34 cellular contexts compared by ENCODE assay signal in the genomic region with DNA sequence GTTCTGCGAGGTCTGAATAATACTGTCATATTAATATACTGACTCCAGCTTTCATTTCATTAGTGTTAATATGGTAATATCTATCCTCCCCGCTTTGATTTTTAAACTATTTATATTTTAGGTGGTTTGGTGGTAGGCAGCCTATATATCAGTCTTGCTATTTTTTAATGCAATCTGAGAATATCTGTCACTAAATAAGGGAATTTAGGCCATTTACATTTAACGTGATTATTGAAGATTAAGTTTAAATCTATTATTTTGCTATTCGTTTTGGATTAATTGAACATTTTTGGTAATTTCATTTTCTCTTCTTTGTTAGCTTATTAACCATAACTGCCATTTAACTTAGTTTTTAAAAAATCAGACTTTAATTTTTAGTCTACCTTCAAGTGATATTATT.
DNase-seq lines count a peak whose midpoint lies in the region; ATAC-seq, FAIRE-seq and TF ChIP-seq lines count a peak whose summit lies in the region.
"Had no signal": no experiment of that assay in that cellular context is flagged by ENCODE, and none has a peak within 500 bp of the region (broad histone marks: within the 10 kb centered on the region; RNA-seq: fewer than 3 reads in every experiment).

No MANE protein-coding gene starts in this region.

- no peak for TF ChIP-seq POLR2A in K562 (conservative IDR thresholded peaks at IDR 0.05)

- 16% methylated on average over 4 of the region's 4 CpGs for WGBS in K562 (ENCODE audit: insufficient coverage, low coverage, missing lambda C conversion rate)
- WGBS in small intestine, 3 donors = 94 to 97% (median 96%) methylated on average over 4 of the region's 4 CpGs

- H3K9me2 ChIP-seq in OCI-LY7 (ENCODE audit: insufficient read depth, low read length) = no peaks in the 10 kb centered on the region

- BruUV-seq in K562 (replicated peaks; lab: Mats Ljungman, UMichigan) = no TSS peak
- no TSS peak for BruUV-seq in OCI-LY7 (replicated peaks; lab: Mats Ljungman, UMichigan)

- TF ChIP-seq CTCF in K562 (IDR thresholded peaks at IDR 0.05 in 2 of 3, conservative IDR thresholded peaks at IDR 0.05 in 1 of 3; ENCODE audit: insufficient read depth in 2 of 3, low read depth in 1 of 3, low read length in 3 of 3) = no peak
- no peak for TF ChIP-seq CTCF in OCI-LY7 (conservative IDR thresholded peaks at IDR 0.05; ENCODE audit: low read length)

- in situ Hi-C loops in K562 (cut with MboI) = no loop called here

- H3K4me2 ChIP-seq in K562 (ENCODE audit: insufficient read depth, low read length) (no peak overlapping the region), OCI-LY7 (ENCODE audit: low read length) (no peak overlapping the region)
- H3K4me2 ChIP-seq: A549; BLaER1; BLaER1 treated with 17β-estradiol and CSF1 and Interleukin-3, amounts not matched to agents 10 nM and 100 nM had no signal

- no peak for ATAC-seq in K562
- ATAC-seq in HG02571 (IDR thresholded peaks at IDR 0.05; ENCODE audit: unreplicated experiment) = no peak
- ATAC-seq: A549; CD8-positive, alpha-beta T cell had no signal

- intact Hi-C loops in K562 (cut with micrococcal nuclease) (no loop called here), OCI-LY7 (cut with micrococcal nuclease; ENCODE audit: unreplicated experiment) (loop anchor here (10.0 kb wide), 1 partner anchor 415 kb away; no protein-coding TSS in a partner anchor)

- FAIRE-seq in A204.1 (lab: Jason Lieb, UNC) (peak; percentile 21), K562 (lab: Jason Lieb, UNC) (no peak), colon (lab: Jason Lieb, UNC) (peak; percentile 38), small intestine (lab: Jason Lieb, UNC) (peak; percentile 23)
- FAIRE-seq: A549, D721Med had no signal

- H2AFZ ChIP-seq in K562 (ENCODE audit: low read depth, low read length) = no peak overlapping the region
- H2AFZ ChIP-seq in OCI-LY7 (ENCODE audit: low read length) = no peak overlapping the region

- no peaks in the 10 kb centered on the region for H3K4me1 ChIP-seq in K562 (replicated peaks in 1 of 2; ENCODE audit: control insufficient read depth in 2 of 2, insufficient read depth in 2 of 2, low read length in 2 of 2)
- no peaks in the 10 kb centered on the region for H3K4me1 ChIP-seq in small intestine (ENCODE audit: control insufficient read depth in 2 of 2, insufficient read depth in 1 of 2, low read depth in 1 of 2, low read length in 1 of 2)
- H3K4me1 ChIP-seq in OCI-LY7 (ENCODE audit: insufficient read depth, low read length, poor library complexity, severe bottlenecking) = no peaks in the 10 kb centered on the region
- H3K4me1 ChIP-seq: A549; BE2C; BLaER1; BLaER1 treated with 17β-estradiol and CSF1 and Interleukin-3, amounts not matched to agents 10 nM and 100 nM; Caco-2 had no signal

- DNase-seq in K562 (ENCODE audit: extremely low read depth in 1 of 4, low spot score in 3 of 4) (no peak), small intestine (no peak), NCI-H2081 treated with DMSO at 0.1 percent for 48 hours (lab: John Stamatoyannopoulos, UW) (no peak), NOMO-1 treated with DMSO at 0.1 percent for 48 hours (lab: John Stamatoyannopoulos, UW; ENCODE audit: unreplicated experiment) (no peak), OCI-LY7 (ENCODE audit: low spot score) (no peak)
- DNase-seq: 8988T; ACHN; AML-193; BE2C; C1 segment of cervical spinal cord; Caco-2; Calu3; CD4-positive, alpha-beta memory T cell; CD4-positive, alpha-beta T cell; CD4-positive, CD25-positive, alpha-beta regulatory T cell; CD8-positive, alpha-beta memory T cell; CD8-positive, alpha-beta T cell; COR-L47; DMS 273 treated with DMSO at 0.1 percent for 48 hours; DMS153; DMS53; DMS79; DMS79 treated with DMSO at 0.1 percent for 48 hours; DND-41; EL had no signal

- no peak overlapping the region for H3K9ac ChIP-seq in K562 (ENCODE audit: insufficient read depth in 1 of 2, low read depth in 2 of 2, low read length in 2 of 2)
- H3K9ac ChIP-seq: BLaER1; BLaER1 treated with 17β-estradiol and CSF1 and Interleukin-3, amounts not matched to agents 10 nM and 100 nM had no signal

- H3K9me1 ChIP-seq in K562 (ENCODE audit: control insufficient read depth, insufficient read depth, low read length) = no peaks in the 10 kb centered on the region

- H3K9me3 ChIP-seq in K562 (replicated peaks; ENCODE audit: control insufficient read depth, insufficient read depth, low read depth, low read length) (no peaks in the 10 kb centered on the region), small intestine (ENCODE audit: control insufficient read depth, low read depth) (no peaks in the 10 kb centered on the region), OCI-LY7 (ENCODE audit: low read length) (peaks cover 17% of the 10 kb centered on the region; the same call in 1 of the 2 replicates)
- H3K9me3 ChIP-seq: BE2C had no signal

- no peak for TF ChIP-seq RAD21 in K562 (CRISPR knock-in tag; conservative IDR thresholded peaks at IDR 0.05 in 1 of 2, IDR thresholded peaks at IDR 0.05 in 1 of 2)

- CTCF ChIA-PET in K562 (lab: Yijun Ruan, JAX; ENCODE audit: low intra/inter-chr PET ratio) = no interaction called here
- CTCF ChIA-PET in OCI-LY7 (lab: Charles Lee; ENCODE audit: unreplicated experiment) = no interaction called here

- H3K27me3 ChIP-seq in K562 (ENCODE audit: control insufficient read depth in 2 of 2, insufficient read depth in 2 of 2, low read length in 2 of 2) (no peaks in the 10 kb centered on the region), small intestine (ENCODE audit: control insufficient read depth in 2 of 2, insufficient read depth in 2 of 2, low read length in 2 of 2) (no peaks in the 10 kb centered on the region)
- H3K27me3 ChIP-seq: BE2C; BLaER1; BLaER1 treated with 17β-estradiol and CSF1 and Interleukin-3, amounts not matched to agents 10 nM and 100 nM had no signal

- POLR2A ChIA-PET in K562 (lab: Yijun Ruan, JAX) (no interaction called here), OCI-LY7 (lab: Charles Lee) (interaction anchor here (1.1 kb wide), 1 partner anchor 8 kb away, joined by 3 read pairs; no protein-coding TSS in a partner anchor)

- H3K4me3 ChIP-seq in K562 = no peak overlapping the region
- no peak overlapping the region for H3K4me3 ChIP-seq in small intestine (ENCODE audit: low read depth in 1 of 2, low read length in 2 of 2)
- H3K4me3 ChIP-seq in OCI-LY7 (ENCODE audit: low read depth, low read length, poor library complexity, severe bottlenecking) = no peak overlapping the region
- H3K4me3 ChIP-seq: A549; BLaER1; BLaER1 treated with 17β-estradiol and CSF1 and Interleukin-3, amounts not matched to agents 10 nM and 100 nM had no signal

- no peaks in the 10 kb centered on the region for H3K36me3 ChIP-seq in K562 (ENCODE audit: control insufficient read depth, insufficient read depth, low read length)
- no peaks in the 10 kb centered on the region for H3K36me3 ChIP-seq in small intestine (ENCODE audit: control insufficient read depth in 2 of 2, insufficient read depth in 2 of 2, low read length in 2 of 2)
- H3K36me3 ChIP-seq in OCI-LY7 (ENCODE audit: insufficient read depth, low read length) = 0 out of 2 replicates have a peak, but pooled peaks cover 3% of the 10 kb centered on the region
- H3K36me3 ChIP-seq: BE2C, BLaER1 had no signal

- H3K27ac ChIP-seq in K562 (ENCODE audit: extremely low read depth, low read depth, low read length) (no peak overlapping the region), small intestine (ENCODE audit: low read depth in 1 of 2, low read length in 1 of 2) (no peak overlapping the region), OCI-LY7 (ENCODE audit: low read depth, low read length, poor library complexity, severe bottlenecking) (no peak overlapping the region)
- H3K27ac ChIP-seq: 22Rv1; A549; BLaER1; BLaER1 treated with 17β-estradiol and CSF1 and Interleukin-3, amounts not matched to agents 10 nM and 100 nM; C4-2B had no signal

- TF ChIP-seq EP300 in K562 (IDR thresholded peaks at IDR 0.05; ENCODE audit: low read length) = no peak

- H4K20me1 ChIP-seq in K562 (replicated peaks; ENCODE audit: control insufficient read depth, insufficient read depth, low read length) (no peaks in the 10 kb centered on the region), OCI-LY7 (ENCODE audit: insufficient read depth, low read length) (no peaks in the 10 kb centered on the region)
- H4K20me1 ChIP-seq: BLaER1; BLaER1 treated with 17β-estradiol and CSF1 and Interleukin-3, amounts not matched to agents 10 nM and 100 nM had no signal

- no peaks in the 10 kb centered on the region for H3K79me2 ChIP-seq in K562 (ENCODE audit: control insufficient read depth, insufficient read depth, low read length)
- H3K79me2 ChIP-seq in OCI-LY7 (ENCODE audit: insufficient read depth, low read depth, low read length) = no peaks in the 10 kb centered on the region

TF ChIP-seq in K562, 482 proteins besides CTCF, POLR2A, EP300 and RAD21:
- TF ChIP-seq ZNF507 (tag; conservative IDR thresholded peaks at IDR 0.05) = peak; percentile 91
- TF ChIP-seq, protein P1, sequence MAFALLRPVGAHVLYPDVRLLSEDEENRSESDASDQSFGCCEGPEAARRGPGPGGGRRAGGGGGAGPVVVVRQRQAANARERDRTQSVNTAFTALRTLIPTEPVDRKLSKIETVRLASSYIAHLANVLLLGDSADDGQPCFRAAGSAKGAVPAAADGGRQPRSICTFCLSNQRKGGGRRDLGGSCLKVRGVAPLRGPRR (CRISPR knock-in tag; IDR thresholded peaks at IDR 0.05) = no peak
